1 cellular context compared by ENCODE assay signal in genomic region chr17:44928136-44928535, GRCh38.
TF ChIP-seq lines count a peak whose summit lies in the region.

No MANE protein-coding gene starts in this region.

TF ChIP-seq in HEK293, 187 proteins besides CTCF, POLR2A, EP300 and RAD21 (continued from another document):
- TF ChIP-seq GLIS2 (tag by site-specific recombination; IDR thresholded peaks at IDR 0.05) (peak; percentile 28; the same call in 1 of the 2 replicates), ZNF837 (tag by site-specific recombination; IDR thresholded peaks at IDR 0.05) (no peak)
